1 cellular context compared by ENCODE assay signal in genomic region chr4:88535090-88535755, GRCh38.
TF ChIP-seq lines count a peak whose summit lies in the region.

No MANE protein-coding gene starts in this region.

TF ChIP-seq in endothelial cell of umbilical vein, 7 proteins besides CTCF, POLR2A, EP300 and RAD21 (continued from another document):
- TF ChIP-seq FOS (IDR thresholded peaks at IDR 0.05; ENCODE audit: borderline replicate concordance, insufficient read depth, low read length) (no peak), POLR2AphosphoS5 (IDR thresholded peaks at IDR 0.05; ENCODE audit: insufficient read depth, low read depth, low read length) (no peak)
TF ChIP-seq in endothelial cell of umbilical vein: peak in this region for 0.
